22 cellular contexts compared by ENCODE assay signal in genomic region chr5:151122828-151123227, GRCh38. TPM values are rescaled to one million over a fixed set of nuclear protein-coding genes. Genes with fewer than 3 reads are reported as not detected.
DNase-seq lines count a peak whose midpoint lies in the region; ATAC-seq, FAIRE-seq and TF ChIP-seq lines count a peak whose summit lies in the region.
"Had no signal": no experiment of that assay in that cellular context is flagged by ENCODE, and none has a peak within 500 bp of the region (broad histone marks: within the 10 kb centered on the region; RNA-seq: fewer than 3 reads in every experiment).

No MANE protein-coding gene starts in this region.

- H3K9ac ChIP-seq in Karpas-422 (ENCODE audit: low read length) (peak overlapping the region; percentile 71), H1 (replicated peaks in 1 of 4; ENCODE audit: extremely low read depth in 1 of 4, low read depth in 3 of 4, low read length in 3 of 4) (no peak overlapping the region)

- peaks cover 54% of the 10 kb centered on the region for H3K4me1 ChIP-seq in Karpas-422 (ENCODE audit: low read length)
- H3K4me1 ChIP-seq in H1 (replicated peaks in 1 of 4; ENCODE audit: control insufficient read depth in 3 of 4, insufficient read depth in 4 of 4, low read length in 3 of 4), result peaks cover 0 to 3% (median 0%) of the 10 kb centered on the region in 4 experiments; a peak in 3 of 7 replicates

- peak overlapping the region; percentile 94 for H3K27ac ChIP-seq in Karpas-422 (ENCODE audit: low read length)
- H3K27ac ChIP-seq in H1 (ENCODE audit: low read depth, low read length), result no peak overlapping the region

- CTCF ChIA-PET in activated CD4-positive, alpha-beta memory T cell treated with anti-CD3 and anti-CD28 coated beads for 36 hours (lab: Charles Lee), result interaction anchor here (0.6 to 16.5 kb wide), 5 partner anchors 26 to 559 kb away, joined by 3 to 553 read pairs (median 4); no protein-coding TSS in a partner anchor
- CTCF ChIA-PET in activated CD4-positive, alpha-beta memory T cell treated with anti-CD3 and anti-CD28 coated beads, Interleukin-2, amount 10 ng/mL, durations not matched to agents 7 days and 5 days (lab: Charles Lee), result interaction anchor here (0.6 to 7.1 kb wide), 3 partner anchors 7 to 114 kb away, joined by 3 to 242 read pairs (median 3); no protein-coding TSS in a partner anchor
- CTCF ChIA-PET in H1 (lab: Charles Lee; ENCODE audit: partially characterized antibody), result interaction anchor here (1.1 to 39.8 kb wide), 6 partner anchors 7 to 116 kb away, joined by 3 to 810 read pairs (median 48); partner anchors contain the start of gene ANXA6

- no peaks in the 10 kb centered on the region for H3K9me2 ChIP-seq in Karpas-422 (replicated peaks; ENCODE audit: insufficient read depth, low read length)

- H3K4ac ChIP-seq in H1 (replicated peaks; ENCODE audit: insufficient read length, low read depth, low read length), result no peak overlapping the region

- no peak for TF ChIP-seq POLR2A in H1 (IDR thresholded peaks at IDR 0.05; ENCODE audit: control extremely low read depth in 1 of 2, low read depth in 2 of 2, low read length in 2 of 2)

- H3K36me3 Mint-ChIP-seq in activated CD4-positive, alpha-beta memory T cell treated with anti-CD3 and anti-CD28 coated beads for 36 hours, result peaks cover 64% of the 10 kb centered on the region
- H3K36me3 Mint-ChIP-seq in activated CD4-positive, alpha-beta memory T cell treated with anti-CD3 and anti-CD28 coated beads, Interleukin-2, amount 10 ng/mL, durations not matched to agents 7 days and 5 days (ENCODE audit: low read depth), result peaks cover 90% of the 10 kb centered on the region
- H3K36me3 Mint-ChIP-seq in stimulated activated memory B cell treated with anti-CD40 and anti-IgM and Interleukin-4, amounts not matched to agents 10 μg/mL and 1 μg/mL and 100 μg/mL, for 72 hours, result peaks cover 71% of the 10 kb centered on the region

- no peak overlapping the region for H3K4me3 Mint-ChIP-seq in activated CD4-positive, alpha-beta memory T cell treated with anti-CD3 and anti-CD28 coated beads for 36 hours
- no peak overlapping the region for H3K4me3 Mint-ChIP-seq in activated CD4-positive, alpha-beta memory T cell treated with anti-CD3 and anti-CD28 coated beads, Interleukin-2, amount 10 ng/mL, durations not matched to agents 7 days and 5 days
- no peak overlapping the region for H3K4me3 Mint-ChIP-seq in stimulated activated memory B cell treated with anti-CD40 and anti-IgM and Interleukin-4, amounts not matched to agents 10 μg/mL and 1 μg/mL and 100 μg/mL, for 72 hours

- no peak overlapping the region for H4K5ac ChIP-seq in H1 (ENCODE audit: insufficient read length, low read depth, low read length)

- H3K4me3 ChIP-seq in Karpas-422 (ENCODE audit: low read length) (no peak overlapping the region), H1 (ENCODE audit: extremely low read depth in 1 of 4, insufficient read depth in 2 of 4, low read depth in 3 of 4, low read length in 4 of 4) (no peak overlapping the region)
- H3K4me3 ChIP-seq: upper lobe of left lung had no signal

- H4K20me1 ChIP-seq in Karpas-422 (ENCODE audit: insufficient read depth, low read depth, low read length), result no peaks in the 10 kb centered on the region
- H4K20me1 ChIP-seq in H1 (replicated peaks in 1 of 2; ENCODE audit: control insufficient read depth in 1 of 2, insufficient read depth in 2 of 2, low read length in 2 of 2), result peaks cover 2% of the 10 kb centered on the region in 2 experiments

- H3K4me2 ChIP-seq in Karpas-422 (ENCODE audit: low read depth, low read length, poor library complexity, severe bottlenecking), result no peak overlapping the region
- H3K4me2 ChIP-seq in H1 (ENCODE audit: insufficient read depth in 1 of 2, low read depth in 2 of 2, low read length in 2 of 2), result no peak overlapping the region

- H3K27me3 ChIP-seq in Karpas-422 (ENCODE audit: low read length) (no peaks in the 10 kb centered on the region), H1 (replicated peaks in 1 of 4; ENCODE audit: control insufficient read depth in 3 of 4, extremely low read depth in 1 of 4, insufficient read depth in 3 of 4, low read length in 3 of 4) (no peaks in the 10 kb centered on the region)
- H3K27me3 ChIP-seq: upper lobe of left lung had no signal

- H3K18ac ChIP-seq in H1 (ENCODE audit: extremely low read depth, low read length), result no peak overlapping the region

- H3K56ac ChIP-seq in H1 (replicated peaks; ENCODE audit: insufficient read length, low read depth, low read length), result no peak overlapping the region

- H4K91ac ChIP-seq in H1 (replicated peaks; ENCODE audit: insufficient read length, low read length), result no peak overlapping the region

- no peaks in the 10 kb centered on the region for H3K9me3 Mint-ChIP-seq in activated CD4-positive, alpha-beta memory T cell treated with anti-CD3 and anti-CD28 coated beads for 36 hours
- no peaks in the 10 kb centered on the region for H3K9me3 Mint-ChIP-seq in activated CD4-positive, alpha-beta memory T cell treated with anti-CD3 and anti-CD28 coated beads, Interleukin-2, amount 10 ng/mL, durations not matched to agents 7 days and 5 days
- no peaks in the 10 kb centered on the region for H3K9me3 Mint-ChIP-seq in stimulated activated memory B cell treated with anti-CD40 and anti-IgM and Interleukin-4, amounts not matched to agents 10 μg/mL and 1 μg/mL and 100 μg/mL, for 72 hours

- 94% methylated on average over 14 of the region's 14 CpGs; no CpG with 5 or more reads in 1 of the 2 experiments for WGBS in H1 (ENCODE audit: extremely low coverage in 1 of 2, insufficient coverage in 1 of 2, insufficient read length in 1 of 2, insufficient replicate concordance in 2 of 2, low coverage in 1 of 2, low lambda C conversion rate in 2 of 2, missing lambda C conversion rate in 1 of 2), 2 experiments

- peaks cover 55% of the 10 kb centered on the region for H3K36me3 ChIP-seq in Karpas-422 (ENCODE audit: insufficient read depth, low read length)
- peaks cover 8 to 21% (median 17%) of the 10 kb centered on the region in 4 experiments; a peak in 7 of 8 replicates for H3K36me3 ChIP-seq in H1 (ENCODE audit: control insufficient read depth in 2 of 4, insufficient read depth in 4 of 4, low read length in 3 of 4)

- no peak overlapping the region for H2BK15ac ChIP-seq in H1 (ENCODE audit: low read length)

- H3K27me3 Mint-ChIP-seq in activated CD4-positive, alpha-beta memory T cell treated with anti-CD3 and anti-CD28 coated beads for 36 hours, result no peaks in the 10 kb centered on the region
- no peaks in the 10 kb centered on the region for H3K27me3 Mint-ChIP-seq in activated CD4-positive, alpha-beta memory T cell treated with anti-CD3 and anti-CD28 coated beads, Interleukin-2, amount 10 ng/mL, durations not matched to agents 7 days and 5 days
- no peaks in the 10 kb centered on the region for H3K27me3 Mint-ChIP-seq in stimulated activated memory B cell treated with anti-CD40 and anti-IgM and Interleukin-4, amounts not matched to agents 10 μg/mL and 1 μg/mL and 100 μg/mL, for 72 hours

- no peak overlapping the region for H2BK20ac ChIP-seq in H1 (ENCODE audit: low read length)

- H3K79me2 ChIP-seq in Karpas-422 (ENCODE audit: low read length) (0 out of 2 replicates have a peak, but pooled peaks cover 3% of the 10 kb centered on the region), H1 (ENCODE audit: control insufficient read depth in 1 of 2, insufficient read depth in 2 of 2, low read length in 2 of 2) (no peaks in the 10 kb centered on the region)

- intact Hi-C loops in activated CD4-positive, alpha-beta memory T cell treated with anti-CD3 and anti-CD28 coated beads for 36 hours (cut with micrococcal nuclease), result no loop called here

- H2BK120ac ChIP-seq in H1 (replicated peaks; ENCODE audit: low read depth, low read length), result no peak overlapping the region

- peak overlapping the region; percentile 7; the same call in 1 of the 2 replicates for H4K8ac ChIP-seq in H1 (ENCODE audit: extremely low read depth, insufficient read depth, low read length)

- no peak overlapping the region for H2BK12ac ChIP-seq in H1 (ENCODE audit: low read depth, low read length)

- no peak for DNase-seq in activated CD4-positive, alpha-beta memory T cell treated with anti-CD3 and anti-CD28 coated beads for 36 hours
- DNase-seq in activated CD4-positive, alpha-beta memory T cell treated with anti-CD3 and anti-CD28 coated beads, Interleukin-2, amount 10 ng/mL, durations not matched to agents 7 days and 5 days, result no peak
- DNase-seq in Karpas-422 (no peak), H1 (ENCODE audit: low read depth in 1 of 2, low spot score in 2 of 2) (no peak), anterior cingulate cortex (lab: John Stamatoyannopoulos, UW) (no peak), putamen (ENCODE audit: low spot score) (no peak), NCI-H128 (lab: John Stamatoyannopoulos, UW; ENCODE audit: unreplicated experiment) (no peak)
- DNase-seq: 8988T; activated naive CD4-positive, alpha-beta T cell; effector CD4-positive, alpha-beta T cell; kidney glomerular epithelial cell; mesenchymal stem cell; MM.1S; NCI-H146; NCI-H69; OCI-M1; Right ventricle myocardium superior; stimulated activated naive CD4-positive, alpha-beta T cell; SW 1271; upper lobe of left lung had no signal

- H3K27ac Mint-ChIP-seq in activated CD4-positive, alpha-beta memory T cell treated with anti-CD3 and anti-CD28 coated beads for 36 hours, result peak overlapping the region; percentile 60
- H3K27ac Mint-ChIP-seq in activated CD4-positive, alpha-beta memory T cell treated with anti-CD3 and anti-CD28 coated beads, Interleukin-2, amount 10 ng/mL, durations not matched to agents 7 days and 5 days, result no peak overlapping the region
- peak overlapping the region; percentile 80 for H3K27ac Mint-ChIP-seq in stimulated activated memory B cell treated with anti-CD40 and anti-IgM and Interleukin-4, amounts not matched to agents 10 μg/mL and 1 μg/mL and 100 μg/mL, for 72 hours

- FAIRE-seq in H1 (lab: Jason Lieb, UNC), result no peak
- FAIRE-seq: D721Med had no signal

- H3K9me3 ChIP-seq in Karpas-422 (ENCODE audit: low read length), result no peaks in the 10 kb centered on the region
- H3K9me3 ChIP-seq in H1 (ENCODE audit: insufficient read depth in 2 of 2, low read depth in 1 of 2, low read length in 1 of 2), result no peaks in the 10 kb centered on the region
- H3K9me3 ChIP-seq: upper lobe of left lung had no signal

- no peak overlapping the region for H2BK5ac ChIP-seq in H1 (ENCODE audit: low read depth, low read length)

- no peak overlapping the region for H2AK5ac ChIP-seq in H1 (ENCODE audit: low read depth, low read length)

- no peaks in the 10 kb centered on the region; the same call in 1 of the 2 replicates for H3K23me2 ChIP-seq in H1 (ENCODE audit: low read depth, low read length)

- no peak for TF ChIP-seq CTCF in H1 (IDR thresholded peaks at IDR 0.05; ENCODE audit: control extremely low read depth in 1 of 3, insufficient read depth in 1 of 3, low read depth in 1 of 3, low read length in 3 of 3)

- no peak for TF ChIP-seq EP300 in H1 (IDR thresholded peaks at IDR 0.05; ENCODE audit: borderline replicate concordance in 1 of 2, low read depth in 2 of 2, low read length in 2 of 2)

- H3K23ac ChIP-seq in H1 (ENCODE audit: insufficient read length), result no peak overlapping the region

- no peaks in the 10 kb centered on the region for H3K79me1 ChIP-seq in H1 (ENCODE audit: low read depth, low read length)

- no peak overlapping the region for H2AFZ ChIP-seq in Karpas-422 (ENCODE audit: low read length)
- H2AFZ ChIP-seq in H1 (ENCODE audit: low read length), result no peak overlapping the region

- no peak for TF ChIP-seq RAD21 in H1 (IDR thresholded peaks at IDR 0.05 in 1 of 2, conservative IDR thresholded peaks at IDR 0.05 in 1 of 2; ENCODE audit: low read depth in 2 of 2, low read length in 2 of 2)

- H3K4me1 Mint-ChIP-seq in activated CD4-positive, alpha-beta memory T cell treated with anti-CD3 and anti-CD28 coated beads for 36 hours (ENCODE audit: low read depth), result peaks cover 36% of the 10 kb centered on the region
- peaks cover 21% of the 10 kb centered on the region for H3K4me1 Mint-ChIP-seq in activated CD4-positive, alpha-beta memory T cell treated with anti-CD3 and anti-CD28 coated beads, Interleukin-2, amount 10 ng/mL, durations not matched to agents 7 days and 5 days
- peaks cover 59% of the 10 kb centered on the region for H3K4me1 Mint-ChIP-seq in stimulated activated memory B cell treated with anti-CD40 and anti-IgM and Interleukin-4, amounts not matched to agents 10 μg/mL and 1 μg/mL and 100 μg/mL, for 72 hours

- no peak for ATAC-seq in stimulated activated memory B cell treated with anti-CD40 and anti-IgM and Interleukin-4, amounts not matched to agents 10 μg/mL and 1 μg/mL and 100 μg/mL, for 72 hours

- POLR2A ChIA-PET in activated CD4-positive, alpha-beta memory T cell treated with anti-CD3 and anti-CD28 coated beads for 36 hours (lab: Charles Lee), result no interaction called here
- POLR2A ChIA-PET in activated CD4-positive, alpha-beta memory T cell treated with anti-CD3 and anti-CD28 coated beads, Interleukin-2, amount 10 ng/mL, durations not matched to agents 7 days and 5 days (lab: Charles Lee), result interaction anchor here (0.7 to 1.2 kb wide), 3 partner anchors 8 to 45 kb away, joined by 3 to 4 read pairs (median 3); no protein-coding TSS in a partner anchor
- POLR2A ChIA-PET in H1 (lab: Charles Lee; ENCODE audit: partially characterized antibody), result no interaction called here

- no peak overlapping the region for H3K14ac ChIP-seq in H1 (ENCODE audit: insufficient read length)

RNA-seq across cellular contexts. Expression of gene ANXA6, which starts 34.8 kb away (rescaled TPM):
- 100 to 1,000 TPM; 430 to 443 TPM for total RNA-seq in activated CD4-positive, alpha-beta memory T cell treated with anti-CD3 and anti-CD28 coated beads for 36 hours
- total RNA-seq in activated CD4-positive, alpha-beta memory T cell treated with anti-CD3 and anti-CD28 coated beads, Interleukin-2, amount 10 ng/mL, durations not matched to agents 7 days and 5 days, result 100 to 1,000 TPM; 603 to 606 TPM
- 277 and 387 TPM in 2 replicates for total RNA-seq in Karpas-422 (2014; rRNA removed; shearing (Covaris generic); ENCODE audit: low replicate concordance)
- 78.6 and 85.2 TPM in 2 replicates for total RNA-seq in H1 (2021; fragmentation: NEBNext Ultra II Directional; extraction: Animal tissue kit (Norgen Biotek cat#: 25700))
- polyA plus RNA-seq in H1 (2011; rRNA removed), result 61.3 and 63.5 TPM in 2 replicates
- 79.0 TPM for polyA plus RNA-seq in H1 (2011; cell fraction: cytosol; rRNA removed)
- 88.4 TPM for polyA plus RNA-seq in H1 (2011; cell fraction: nucleus; rRNA removed)
- 67.7 to 90.0 TPM (median 77.9 TPM) in 4 replicates for polyA plus RNA-seq in H1 (2012, experiment 1 of 2)
- polyA plus RNA-seq in H1 (2012, experiment 2 of 2), result 58.0 TPM
- 48.1 TPM for polyA plus RNA-seq in H1 (2013, experiment 1 of 2)
- polyA plus RNA-seq in H1 (2013, experiment 2 of 2), result 46.3 TPM
- polyA minus RNA-seq in H1 (2011; rRNA and poly(A)+ RNA removed), result 95.6 and 112 TPM in 2 replicates
- polyA minus RNA-seq in H1 (2011; cell fraction: cytosol; rRNA and poly(A)+ RNA removed), result 50.6 TPM
- 65.2 TPM for polyA minus RNA-seq in H1 (2011; cell fraction: nucleus; rRNA and poly(A)+ RNA removed)

RNA-seq across cellular contexts. Expression of gene TNIP1, which starts 42.0 kb away (rescaled TPM):
- total RNA-seq in activated CD4-positive, alpha-beta memory T cell treated with anti-CD3 and anti-CD28 coated beads for 36 hours, result 100 to 1,000 TPM; 388 to 401 TPM
- total RNA-seq in activated CD4-positive, alpha-beta memory T cell treated with anti-CD3 and anti-CD28 coated beads, Interleukin-2, amount 10 ng/mL, durations not matched to agents 7 days and 5 days, result 100 to 1,000 TPM; 188 to 201 TPM
- 106 and 205 TPM in 2 replicates for total RNA-seq in Karpas-422 (2014; rRNA removed; shearing (Covaris generic); ENCODE audit: low replicate concordance)
- 31.9 and 33.9 TPM in 2 replicates for total RNA-seq in H1 (2021; fragmentation: NEBNext Ultra II Directional; extraction: Animal tissue kit (Norgen Biotek cat#: 25700))
- 14.2 and 19.2 TPM in 2 replicates for polyA plus RNA-seq in H1 (2011; rRNA removed)
- polyA plus RNA-seq in H1 (2011; cell fraction: cytosol; rRNA removed), result 23.3 TPM
- polyA plus RNA-seq in H1 (2011; cell fraction: nucleus; rRNA removed), result 28.8 TPM
- 23.3 to 34.6 TPM (median 31.3 TPM) in 4 replicates for polyA plus RNA-seq in H1 (2012, experiment 1 of 2)
- 28.0 TPM for polyA plus RNA-seq in H1 (2012, experiment 2 of 2)
- 15.3 TPM for polyA plus RNA-seq in H1 (2013, experiment 1 of 2)
- 15.4 TPM for polyA plus RNA-seq in H1 (2013, experiment 2 of 2)
- 18.7 and 25.1 TPM in 2 replicates for polyA minus RNA-seq in H1 (2011; rRNA and poly(A)+ RNA removed)
- polyA minus RNA-seq in H1 (2011; cell fraction: cytosol; rRNA and poly(A)+ RNA removed), result 28.8 TPM
- polyA minus RNA-seq in H1 (2011; cell fraction: nucleus; rRNA and poly(A)+ RNA removed), result 28.5 TPM
